In the genomic region with DNA sequence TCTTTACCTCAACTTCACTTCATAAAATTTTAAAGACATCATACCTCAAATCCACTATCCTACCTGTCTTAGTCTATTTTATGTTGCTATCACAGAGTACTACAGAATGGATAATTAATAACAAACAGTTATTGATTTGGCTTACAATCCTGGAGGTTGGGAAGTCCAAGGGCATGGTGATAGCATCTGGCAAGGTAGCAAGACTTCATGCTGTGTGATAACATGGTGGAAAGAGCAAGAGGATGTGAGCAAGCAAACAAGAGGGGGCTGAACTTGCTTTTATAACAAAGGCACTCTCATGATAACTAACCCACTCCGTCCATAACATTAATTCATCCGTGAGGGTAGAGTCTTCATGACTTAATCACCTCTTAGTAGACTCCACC, we compare ENCODE assay signal across 1 cellular context.
TF ChIP-seq lines count a peak whose summit lies in the region.

No MANE protein-coding gene starts in this region.

TF ChIP-seq in GM12878, 131 proteins besides CTCF, POLR2A, EP300 and RAD21 (continued from another document):
- no peak for TF ChIP-seq ZBTB33 (IDR thresholded peaks at IDR 0.05)
- no peak for TF ChIP-seq SMAD1 (IDR thresholded peaks at IDR 0.05; ENCODE audit: low read depth, partially characterized antibody)
- TF ChIP-seq TCF12 (IDR thresholded peaks at IDR 0.05; ENCODE audit: low read depth, low read length) = no peak
- no peak for TF ChIP-seq ZNF592 (IDR thresholded peaks at IDR 0.05)
- no peak for TF ChIP-seq RUNX3 (IDR thresholded peaks at IDR 0.05; ENCODE audit: low read length)
- TF ChIP-seq, protein P1, sequence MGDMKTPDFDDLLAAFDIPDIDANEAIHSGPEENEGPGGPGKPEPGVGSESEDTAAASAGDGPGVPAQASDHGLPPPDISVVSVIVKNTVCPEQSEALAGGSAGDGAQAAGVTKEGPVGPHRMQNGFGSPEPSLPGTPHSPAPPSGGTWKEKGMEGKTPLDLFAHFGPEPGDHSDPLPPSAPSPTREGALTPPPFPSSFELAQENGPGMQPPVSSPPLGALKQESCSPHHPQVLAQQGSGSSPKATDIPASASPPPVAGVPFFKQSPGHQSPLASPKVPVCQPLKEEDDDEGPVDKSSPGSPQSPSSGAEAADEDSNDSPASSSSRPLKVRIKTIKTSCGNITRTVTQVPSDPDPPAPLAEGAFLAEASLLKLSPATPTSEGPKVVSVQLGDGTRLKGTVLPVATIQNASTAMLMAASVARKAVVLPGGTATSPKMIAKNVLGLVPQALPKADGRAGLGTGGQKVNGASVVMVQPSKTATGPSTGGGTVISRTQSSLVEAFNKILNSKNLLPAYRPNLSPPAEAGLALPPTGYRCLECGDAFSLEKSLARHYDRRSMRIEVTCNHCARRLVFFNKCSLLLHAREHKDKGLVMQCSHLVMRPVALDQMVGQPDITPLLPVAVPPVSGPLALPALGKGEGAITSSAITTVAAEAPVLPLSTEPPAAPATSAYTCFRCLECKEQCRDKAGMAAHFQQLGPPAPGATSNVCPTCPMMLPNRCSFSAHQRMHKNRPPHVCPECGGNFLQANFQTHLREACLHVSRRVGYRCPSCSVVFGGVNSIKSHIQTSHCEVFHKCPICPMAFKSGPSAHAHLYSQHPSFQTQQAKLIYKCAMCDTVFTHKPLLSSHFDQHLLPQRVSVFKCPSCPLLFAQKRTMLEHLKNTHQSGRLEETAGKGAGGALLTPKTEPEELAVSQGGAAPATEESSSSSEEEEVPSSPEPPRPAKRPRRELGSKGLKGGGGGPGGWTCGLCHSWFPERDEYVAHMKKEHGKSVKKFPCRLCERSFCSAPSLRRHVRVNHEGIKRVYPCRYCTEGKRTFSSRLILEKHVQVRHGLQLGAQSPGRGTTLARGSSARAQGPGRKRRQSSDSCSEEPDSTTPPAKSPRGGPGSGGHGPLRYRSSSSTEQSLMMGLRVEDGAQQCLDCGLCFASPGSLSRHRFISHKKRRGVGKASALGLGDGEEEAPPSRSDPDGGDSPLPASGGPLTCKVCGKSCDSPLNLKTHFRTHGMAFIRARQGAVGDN (IDR thresholded peaks at IDR 0.05) = no peak
